Comparison of ENCODE assay signal across 8 cellular contexts in the genomic region with DNA sequence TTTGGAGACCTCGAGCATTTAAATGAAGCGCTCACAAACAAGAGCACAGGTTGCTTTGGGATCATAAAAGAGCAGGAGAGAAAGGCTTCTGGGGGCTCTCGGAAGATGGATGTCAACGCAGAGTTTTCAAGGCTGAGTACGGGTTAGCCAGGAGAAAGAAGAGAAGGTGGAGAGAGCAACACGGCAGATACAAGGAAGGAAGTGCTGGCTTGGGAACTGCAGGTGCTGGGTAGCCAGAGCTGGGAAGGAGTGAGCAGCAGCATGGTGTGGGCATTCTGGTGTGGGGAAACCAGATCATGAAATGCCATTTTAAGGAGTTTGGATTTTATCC. TPM values are rescaled to one million over a fixed set of nuclear protein-coding genes. Genes with fewer than 3 reads are reported as not detected.
DNase-seq lines count a peak whose midpoint lies in the region; ATAC-seq and TF ChIP-seq lines count a peak whose summit lies in the region.

No MANE protein-coding gene starts in this region.

- H3K9me3 ChIP-seq in aorta (ENCODE audit: control insufficient read depth, low read length): no peaks in the 10 kb centered on the region

- H3K27ac ChIP-seq in aorta (ENCODE audit: low read depth in 1 of 2, low read length in 2 of 2): peak overlapping the region in 1 of 2 donors; percentile 80

- no peak for TF ChIP-seq CTCF in brain (conservative IDR thresholded peaks at IDR 0.05)

- H3K4me3 ChIP-seq in aorta (ENCODE audit: low read length in 2 of 2): peak overlapping the region; percentile 44 to 72

- peaks cover 10% of the 10 kb centered on the region for H3K36me3 Mint-ChIP-seq in stimulated activated naive CD8-positive, alpha-beta T cell treated with anti-CD3 and anti-CD28 coated beads, Interleukin-15, Interleukin-2, amounts not matched to agents 100 ng/mL and 50 ng/mL, for 24 hours (ENCODE audit: low read depth)
- H3K36me3 Mint-ChIP-seq in brain (no peaks in the 10 kb centered on the region), memory B cell (no peaks in the 10 kb centered on the region)

- H3K9me3 Mint-ChIP-seq in stimulated activated naive CD8-positive, alpha-beta T cell treated with anti-CD3 and anti-CD28 coated beads, Interleukin-15, Interleukin-2, amounts not matched to agents 100 ng/mL and 50 ng/mL, for 24 hours: no peaks in the 10 kb centered on the region
- H3K9me3 Mint-ChIP-seq in brain: no peaks in the 10 kb centered on the region
- H3K9me3 Mint-ChIP-seq in memory B cell: no peaks in the 10 kb centered on the region

- intact Hi-C loops in aorta (cut with DNase I): loop anchor here in 1 of 2 donors (5.0 kb wide), 1 partner anchor 60 kb away; no protein-coding TSS in a partner anchor

- H3K27me3 Mint-ChIP-seq in stimulated activated naive CD8-positive, alpha-beta T cell treated with anti-CD3 and anti-CD28 coated beads, Interleukin-15, Interleukin-2, amounts not matched to agents 100 ng/mL and 50 ng/mL, for 24 hours: no peaks in the 10 kb centered on the region
- H3K27me3 Mint-ChIP-seq in brain: peaks cover 18% of the 10 kb centered on the region
- no peaks in the 10 kb centered on the region for H3K27me3 Mint-ChIP-seq in memory B cell

- no peaks in the 10 kb centered on the region for H3K27me3 ChIP-seq in aorta (ENCODE audit: control insufficient read depth in 1 of 2, insufficient read depth in 2 of 2, low read length in 1 of 2)

- ATAC-seq in stimulated activated naive CD8-positive, alpha-beta T cell treated with anti-CD3 and anti-CD28 coated beads, Interleukin-15, Interleukin-2, amounts not matched to agents 100 U/mL and 50 U/mL, for 24 hours: no peak
- ATAC-seq in memory B cell (ENCODE audit: low read depth) (no peak), aorta (ENCODE audit: low FRiP score) (no peak), GM18519 (IDR thresholded peaks at IDR 0.05; ENCODE audit: low FRiP score, unreplicated experiment) (no peak)

- WGBS in aorta, 2 donors: 1 to 2% methylated on average over 6 of the region's 6 CpGs

- H3K4me3 Mint-ChIP-seq in stimulated activated naive CD8-positive, alpha-beta T cell treated with anti-CD3 and anti-CD28 coated beads, Interleukin-15, Interleukin-2, amounts not matched to agents 100 ng/mL and 50 ng/mL, for 24 hours: peak overlapping the region; percentile 89
- peak overlapping the region; percentile 92 to 98 (median 95) for H3K4me3 Mint-ChIP-seq in brain
- peak overlapping the region; percentile 100 for H3K4me3 Mint-ChIP-seq in memory B cell

- peaks cover 40% of the 10 kb centered on the region for H3K4me1 Mint-ChIP-seq in stimulated activated naive CD8-positive, alpha-beta T cell treated with anti-CD3 and anti-CD28 coated beads, Interleukin-15, Interleukin-2, amounts not matched to agents 100 ng/mL and 50 ng/mL, for 24 hours (ENCODE audit: low read depth)
- peaks cover 37% of the 10 kb centered on the region for H3K4me1 Mint-ChIP-seq in brain
- peaks cover 23% of the 10 kb centered on the region for H3K4me1 Mint-ChIP-seq in memory B cell

- DNase-seq in stimulated activated naive CD8-positive, alpha-beta T cell treated with anti-CD3 and anti-CD28 coated beads, Interleukin-15, Interleukin-2, amounts not matched to agents 100 U/mL and 50 U/mL, for 24 hours: no peak
- DNase-seq in memory B cell (ENCODE audit: low spot score in 2 of 2) (no peak), aorta (peak in 1 of 2 donors; percentile 19), OCI-M2 (lab: John Stamatoyannopoulos, UW; ENCODE audit: unreplicated experiment) (no peak), middle frontal gyrus (ENCODE audit: extremely low spot score, low spot score) (no peak)

- H3K36me3 ChIP-seq in aorta (ENCODE audit: control insufficient read depth in 1 of 2, insufficient read depth in 2 of 2, low read length in 1 of 2): no peaks in the 10 kb centered on the region

- no peaks in the 10 kb centered on the region for H3K4me1 ChIP-seq in aorta (ENCODE audit: control insufficient read depth in 1 of 2, insufficient read depth in 2 of 2, low read length in 2 of 2)

- H3K27ac Mint-ChIP-seq in stimulated activated naive CD8-positive, alpha-beta T cell treated with anti-CD3 and anti-CD28 coated beads, Interleukin-15, Interleukin-2, amounts not matched to agents 100 ng/mL and 50 ng/mL, for 24 hours: peak overlapping the region; percentile 91
- peak overlapping the region; percentile 67 to 97 (median 91) for H3K27ac Mint-ChIP-seq in brain
- peak overlapping the region; percentile 98 for H3K27ac Mint-ChIP-seq in memory B cell

RNA-seq across cellular contexts. Expression of a gene that starts 0.6 kb away (rescaled TPM):
- polyA plus RNA-seq in brain (ENCODE audit: insufficient read depth, low read depth, low replicate concordance) (20.8 TPM), aorta (10 to 100 TPM in 1 of 2 donors, 1 to 10 TPM in 1; 6.9 to 14.3 TPM)
- total RNA-seq in aorta: 10 to 100 TPM; 38.2 to 41.1 TPM

RNA-seq across cellular contexts. Expression of a gene that starts 12.4 kb away (rescaled TPM):
- polyA plus RNA-seq in brain (ENCODE audit: insufficient read depth, low read depth, low replicate concordance) (47.1 TPM), aorta (10 to 100 TPM; 25.4 to 26.4 TPM)
- total RNA-seq in aorta: 10 to 100 TPM; 55.0 to 58.6 TPM

RNA-seq across cellular contexts. Expression of a gene that starts 53.8 kb away (rescaled TPM):
- polyA plus RNA-seq in brain (ENCODE audit: insufficient read depth, low read depth, low replicate concordance) (25.0 TPM), aorta (10 to 100 TPM; 15.4 to 18.2 TPM)
- total RNA-seq in aorta: 100 to 1,000 TPM in 1 of 2 donors, 10 to 100 TPM in 1; 76.1 to 104 TPM
